ENCODE assay signal across 2 cellular contexts in the genomic region with DNA sequence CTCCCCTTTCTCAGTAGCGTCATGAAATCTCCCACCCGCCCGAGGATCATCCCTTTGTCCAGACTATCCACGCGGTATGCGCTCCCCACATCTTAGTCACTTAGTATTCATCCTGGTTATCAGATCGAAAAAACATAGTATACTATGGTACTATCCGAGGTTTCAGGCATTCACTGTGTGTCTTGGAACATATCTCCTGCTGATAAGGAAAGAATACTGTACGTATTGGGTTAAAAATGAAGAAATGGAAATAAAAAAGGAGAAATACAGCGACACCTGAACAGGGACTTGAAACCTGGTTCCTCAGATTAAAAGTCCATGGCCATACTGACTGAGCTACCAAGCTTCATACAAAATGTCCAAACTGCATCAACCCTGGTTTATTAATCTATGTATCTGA.
TF ChIP-seq lines count a peak whose summit lies in the region.

No MANE protein-coding gene starts in this region.

TF ChIP-seq in HepG2, 621 proteins besides CTCF, POLR2A, EP300 and RAD21:
- TF ChIP-seq SOX6 (IDR thresholded peaks at IDR 0.05) (no peak), SOX6 (CRISPR knock-in tag; IDR thresholded peaks at IDR 0.05) (no peak), ZNF878 (CRISPR knock-in tag; IDR thresholded peaks at IDR 0.05) (0 out of 2 replicates have a peak, but pooled peaks have one; percentile 25), ZFP41 (CRISPR knock-in tag; IDR thresholded peaks at IDR 0.05; ENCODE audit: borderline replicate concordance) (no peak), ZNF614 (CRISPR knock-in tag; IDR thresholded peaks at IDR 0.05; ENCODE audit: borderline replicate concordance) (no peak), LCORL (IDR thresholded peaks at IDR 0.05) (no peak), LCORL (CRISPR knock-in tag; IDR thresholded peaks at IDR 0.05) (0 out of 2 replicates have a peak, but pooled peaks have one; percentile 10), ZNF609 (CRISPR knock-in tag; IDR thresholded peaks at IDR 0.05; ENCODE audit: borderline replicate concordance) (no peak), EHMT2 (IDR thresholded peaks at IDR 0.05; ENCODE audit: borderline replicate concordance, low read depth, low read length) (no peak)
TF ChIP-seq in HepG2: peak in this region for 2.

TF ChIP-seq in K562, 482 proteins besides CTCF, POLR2A, EP300 and RAD21 (continues in another document):
- TF ChIP-seq CAMTA2 (CRISPR knock-in tag; conservative IDR thresholded peaks at IDR 0.05) = no peak
- no peak for TF ChIP-seq ZNF263 (CRISPR knock-in tag; IDR thresholded peaks at IDR 0.05; ENCODE audit: borderline replicate concordance)
- peak; percentile 22; the same call in 1 of the 2 replicates for TF ChIP-seq MYC (IDR thresholded peaks at IDR 0.05; ENCODE audit: low read depth, low read length)
- no peak for TF ChIP-seq MYC (CRISPR knock-in tag; IDR thresholded peaks at IDR 0.05; ENCODE audit: borderline replicate concordance, low read depth)
- peak; percentile 38; the same call in 1 of the 2 replicates for TF ChIP-seq NR2C1 (IDR thresholded peaks at IDR 0.05)
- TF ChIP-seq NR2C1 (tag; IDR thresholded peaks at IDR 0.05) = no peak
- TF ChIP-seq AFF4 (CRISPR knock-in tag; IDR thresholded peaks at IDR 0.05) = 0 out of 2 replicates have a peak, but pooled peaks have one; percentile 34
- TF ChIP-seq SRF (CRISPR knock-in tag; IDR thresholded peaks at IDR 0.05) = no peak
- peak; percentile 34; the same call in 1 of the 2 replicates for TF ChIP-seq TEAD4 (IDR thresholded peaks at IDR 0.05; ENCODE audit: low read length)
- TF ChIP-seq TEAD4 (CRISPR knock-in tag; IDR thresholded peaks at IDR 0.05; ENCODE audit: borderline replicate concordance) = no peak
- TF ChIP-seq, protein P1, sequence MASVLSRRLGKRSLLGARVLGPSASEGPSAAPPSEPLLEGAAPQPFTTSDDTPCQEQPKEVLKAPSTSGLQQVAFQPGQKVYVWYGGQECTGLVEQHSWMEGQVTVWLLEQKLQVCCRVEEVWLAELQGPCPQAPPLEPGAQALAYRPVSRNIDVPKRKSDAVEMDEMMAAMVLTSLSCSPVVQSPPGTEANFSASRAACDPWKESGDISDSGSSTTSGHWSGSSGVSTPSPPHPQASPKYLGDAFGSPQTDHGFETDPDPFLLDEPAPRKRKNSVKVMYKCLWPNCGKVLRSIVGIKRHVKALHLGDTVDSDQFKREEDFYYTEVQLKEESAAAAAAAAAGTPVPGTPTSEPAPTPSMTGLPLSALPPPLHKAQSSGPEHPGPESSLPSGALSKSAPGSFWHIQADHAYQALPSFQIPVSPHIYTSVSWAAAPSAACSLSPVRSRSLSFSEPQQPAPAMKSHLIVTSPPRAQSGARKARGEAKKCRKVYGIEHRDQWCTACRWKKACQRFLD (CRISPR knock-in tag; IDR thresholded peaks at IDR 0.05) = no peak
- no peak for TF ChIP-seq ZNF830 (CRISPR knock-in tag; IDR thresholded peaks at IDR 0.05)
- TF ChIP-seq MGA (IDR thresholded peaks at IDR 0.05) = peak; percentile 56
- TF ChIP-seq, protein P2, sequence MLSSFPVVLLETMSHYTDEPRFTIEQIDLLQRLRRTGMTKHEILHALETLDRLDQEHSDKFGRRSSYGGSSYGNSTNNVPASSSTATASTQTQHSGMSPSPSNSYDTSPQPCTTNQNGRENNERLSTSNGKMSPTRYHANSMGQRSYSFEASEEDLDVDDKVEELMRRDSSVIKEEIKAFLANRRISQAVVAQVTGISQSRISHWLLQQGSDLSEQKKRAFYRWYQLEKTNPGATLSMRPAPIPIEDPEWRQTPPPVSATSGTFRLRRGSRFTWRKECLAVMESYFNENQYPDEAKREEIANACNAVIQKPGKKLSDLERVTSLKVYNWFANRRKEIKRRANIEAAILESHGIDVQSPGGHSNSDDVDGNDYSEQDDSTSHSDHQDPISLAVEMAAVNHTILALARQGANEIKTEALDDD (IDR thresholded peaks at IDR 0.05) = peak; percentile 85; the same call in 1 of the 2 replicates
- peak; percentile 48; the same call in 1 of the 2 replicates for TF ChIP-seq EP400 (IDR thresholded peaks at IDR 0.05)
- TF ChIP-seq PHF8 (IDR thresholded peaks at IDR 0.05; ENCODE audit: borderline replicate concordance, low read length) = peak; percentile 21; the same call in 1 of the 2 replicates
- peak in 1 of 2 experiments; percentile 27; a peak in 1 of 4 replicates for TF ChIP-seq ZNF639 (CRISPR knock-in tag; conservative IDR thresholded peaks at IDR 0.05 in 1 of 2, IDR thresholded peaks at IDR 0.05 in 1 of 2)
- 0 out of 2 replicates have a peak, but pooled peaks have one; percentile 14 for TF ChIP-seq SOX6 (IDR thresholded peaks at IDR 0.05)
- peak; percentile 25; the same call in 1 of the 2 replicates for TF ChIP-seq CXXC5 (CRISPR knock-in tag; IDR thresholded peaks at IDR 0.05)
- no peak for TF ChIP-seq TCF7L2 (IDR thresholded peaks at IDR 0.05; ENCODE audit: low read depth, low read length)
- peak; percentile 62 for TF ChIP-seq ARID1B (IDR thresholded peaks at IDR 0.05)
- TF ChIP-seq FUS (optimal IDR thresholded peaks at IDR 0.05; ENCODE audit: low read depth, low read length) = no peak
- TF ChIP-seq KDM4B (IDR thresholded peaks at IDR 0.05; ENCODE audit: borderline replicate concordance in 2 of 2, low read depth in 1 of 2) = no peak
- TF ChIP-seq POLR2AphosphoS2 (IDR thresholded peaks at IDR 0.05; ENCODE audit: low read length) = no peak
- TF ChIP-seq DPF2 (IDR thresholded peaks at IDR 0.05) = peak; percentile 64
- peak; percentile 52; the same call in 1 of the 2 replicates for TF ChIP-seq L3MBTL2 (IDR thresholded peaks at IDR 0.05)
- TF ChIP-seq RBFOX2 (IDR thresholded peaks at IDR 0.05; ENCODE audit: low read depth, low read length) = 0 out of 2 replicates have a peak, but pooled peaks have one; percentile 4
- peak; percentile 32; the same call in 1 of the 2 replicates for TF ChIP-seq CBFA2T3 (IDR thresholded peaks at IDR 0.05)
- 0 out of 2 replicates have a peak, but pooled peaks have one; percentile 65 for TF ChIP-seq PREB (CRISPR knock-in tag; IDR thresholded peaks at IDR 0.05)
- peak; percentile 92 for TF ChIP-seq TBP (optimal IDR thresholded peaks at IDR 0.05; ENCODE audit: low read depth, low read length)
- 0 out of 2 replicates have a peak, but pooled peaks have one; percentile 18 for TF ChIP-seq NBN (IDR thresholded peaks at IDR 0.05; ENCODE audit: low read depth)
- 0 out of 2 replicates have a peak, but pooled peaks have one; percentile 15 for TF ChIP-seq JUND (IDR thresholded peaks at IDR 0.05; ENCODE audit: borderline replicate concordance, low read depth, low read length)
- TF ChIP-seq JUND (tag; IDR thresholded peaks at IDR 0.05; ENCODE audit: borderline replicate concordance, low read depth, low read length) = no peak; the same call in 1 of the 3 replicates
- TF ChIP-seq MTA3 (IDR thresholded peaks at IDR 0.05; ENCODE audit: borderline replicate concordance) = 0 out of 2 replicates have a peak, but pooled peaks have one; percentile 29
